ENCODE assay signal across 15 cellular contexts in the genomic region with DNA sequence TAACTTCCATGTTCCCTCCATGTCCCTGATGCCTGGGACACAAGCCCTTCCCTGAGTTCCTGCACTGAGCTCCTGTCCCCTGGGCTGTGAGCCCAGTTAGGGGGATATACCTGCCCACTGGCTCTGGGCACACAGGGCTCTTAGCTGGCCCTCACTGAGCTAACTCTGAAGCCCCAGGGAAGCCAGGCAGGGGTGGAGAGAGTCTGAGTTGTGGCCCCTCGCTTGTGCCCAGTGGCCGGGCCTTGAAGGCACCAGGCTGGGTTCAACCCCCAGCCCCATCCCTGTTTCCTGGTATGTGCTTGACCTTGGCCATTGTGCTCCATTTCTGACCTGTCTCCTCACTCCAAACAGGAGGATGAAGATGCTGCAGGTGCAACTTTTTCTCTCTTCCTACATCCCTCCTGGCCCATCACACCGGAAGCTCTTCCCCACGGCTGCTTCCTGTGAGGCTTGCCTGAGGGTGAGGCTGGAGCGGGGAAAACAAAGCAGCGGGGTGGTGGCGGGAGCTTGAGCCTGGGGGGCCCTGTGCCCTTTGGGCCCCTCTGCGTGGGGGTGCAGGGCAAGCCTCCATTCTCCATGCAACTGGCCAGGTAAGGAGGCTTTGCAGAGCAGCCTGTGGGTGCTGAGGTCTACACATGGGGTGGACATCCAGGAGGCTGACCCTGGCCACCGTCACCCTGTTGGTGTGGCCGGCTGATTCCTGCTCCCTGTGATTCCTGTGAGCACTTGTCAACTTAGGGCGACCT.
"Had no signal": no experiment of that assay in that cellular context is flagged by ENCODE, and none has a peak within 500 bp of the region (broad histone marks: within the 10 kb centered on the region; RNA-seq: fewer than 3 reads in every experiment).

No MANE protein-coding gene starts in this region.

- DNase-seq: activated CD4-positive, alpha-beta T cell treated with anti-CD3 and anti-CD28 coated beads, Interleukin-2, amount 10 ng/mL, durations not matched to agents 24 days and 14 days; activated CD4-positive, CD25-positive, alpha-beta regulatory T cell; amniotic stem cell; body of pancreas; central memory CD4-positive, alpha-beta T cell; erythroblast; heart right ventricle; naive B cell; stimulated activated CD4-positive, alpha-beta T cell treated with anti-CD3 and anti-CD28 coated beads, Interleukin-4, amount 100 ng/mL, for 4 hours; stimulated activated CD8-positive, alpha-beta memory T cell treated with anti-CD3 and anti-CD28 coated beads, Interleukin-4, amount 100 ng/mL, for 48 hours; stimulated activated naive CD4-positive, alpha-beta T cell treated with Interleukin-2 at 50 U/mL for 16 hours; trophoblast cell had no signal

- ATAC-seq: activated naive CD4-positive, alpha-beta T cell treated with anti-CD3 and anti-CD28 coated beads, Interleukin-2, amount 50 U/mL, for 72 hours; body of pancreas; gastroesophageal sphincter had no signal

- H3K9me3 ChIP-seq: body of pancreas, gastroesophageal sphincter, heart right ventricle had no signal

- H3K4me1 ChIP-seq: body of pancreas, gastroesophageal sphincter, heart right ventricle had no signal

- H3K27ac ChIP-seq: body of pancreas, gastroesophageal sphincter, heart right ventricle, skin epidermis had no signal

- H3K36me3 ChIP-seq: heart right ventricle had no signal

- H3K4me3 ChIP-seq: body of pancreas, gastroesophageal sphincter, heart right ventricle, skin epidermis had no signal

- H3K27me3 ChIP-seq: body of pancreas had no signal
